1 cellular context compared by ENCODE assay signal in the genomic region with DNA sequence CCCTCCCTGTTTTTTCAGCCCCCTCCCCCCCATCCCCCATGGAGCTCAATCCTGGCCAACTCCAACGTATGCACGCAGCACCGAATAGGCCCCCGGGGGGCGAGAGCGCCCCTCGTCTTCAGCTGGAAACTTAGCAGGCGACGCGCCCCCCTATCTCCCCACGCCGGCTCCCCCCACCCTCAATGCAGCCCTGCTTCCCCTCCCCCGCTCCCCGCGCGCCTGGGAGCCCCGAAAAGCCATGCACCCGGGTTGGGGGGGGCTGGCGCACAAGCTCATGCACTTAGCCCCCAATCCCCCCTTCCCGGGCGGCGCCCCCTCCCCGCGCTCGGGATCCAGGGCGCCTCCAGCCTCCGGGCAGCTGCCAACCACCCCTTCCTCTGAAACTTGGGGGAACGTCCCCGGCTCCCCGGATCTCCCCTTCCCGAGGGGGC.
A peak's percentile ranks its signal among the peaks of the same experiment; 100 is the strongest.
TF ChIP-seq lines count a peak whose summit lies in the region.

No MANE protein-coding gene starts in this region.

TF ChIP-seq in GM12878, 131 proteins besides CTCF, POLR2A, EP300 and RAD21:
- TF ChIP-seq IKZF1 (conservative IDR thresholded peaks at IDR 0.05) (no peak; the same call in 1 of the 2 replicates), ZBED1 (IDR thresholded peaks at IDR 0.05; ENCODE audit: borderline replicate concordance) (no peak), PAX8 (IDR thresholded peaks at IDR 0.05) (no peak), DPF2 (IDR thresholded peaks at IDR 0.05) (0 out of 2 replicates have a peak, but pooled peaks have one; percentile 13), YY1 (IDR thresholded peaks at IDR 0.05; ENCODE audit: low read depth, low read length) (0 out of 2 replicates have a peak, but pooled peaks have one; percentile 6), SIX5 (IDR thresholded peaks at IDR 0.05; ENCODE audit: low read depth, low read length, severe bottlenecking) (no peak), TAF1 (IDR thresholded peaks at IDR 0.05; ENCODE audit: borderline replicate concordance, low read depth, low read length) (peak; percentile 40; the same call in 1 of the 2 replicates)
